8 cellular contexts compared by ENCODE assay signal in the genomic region with DNA sequence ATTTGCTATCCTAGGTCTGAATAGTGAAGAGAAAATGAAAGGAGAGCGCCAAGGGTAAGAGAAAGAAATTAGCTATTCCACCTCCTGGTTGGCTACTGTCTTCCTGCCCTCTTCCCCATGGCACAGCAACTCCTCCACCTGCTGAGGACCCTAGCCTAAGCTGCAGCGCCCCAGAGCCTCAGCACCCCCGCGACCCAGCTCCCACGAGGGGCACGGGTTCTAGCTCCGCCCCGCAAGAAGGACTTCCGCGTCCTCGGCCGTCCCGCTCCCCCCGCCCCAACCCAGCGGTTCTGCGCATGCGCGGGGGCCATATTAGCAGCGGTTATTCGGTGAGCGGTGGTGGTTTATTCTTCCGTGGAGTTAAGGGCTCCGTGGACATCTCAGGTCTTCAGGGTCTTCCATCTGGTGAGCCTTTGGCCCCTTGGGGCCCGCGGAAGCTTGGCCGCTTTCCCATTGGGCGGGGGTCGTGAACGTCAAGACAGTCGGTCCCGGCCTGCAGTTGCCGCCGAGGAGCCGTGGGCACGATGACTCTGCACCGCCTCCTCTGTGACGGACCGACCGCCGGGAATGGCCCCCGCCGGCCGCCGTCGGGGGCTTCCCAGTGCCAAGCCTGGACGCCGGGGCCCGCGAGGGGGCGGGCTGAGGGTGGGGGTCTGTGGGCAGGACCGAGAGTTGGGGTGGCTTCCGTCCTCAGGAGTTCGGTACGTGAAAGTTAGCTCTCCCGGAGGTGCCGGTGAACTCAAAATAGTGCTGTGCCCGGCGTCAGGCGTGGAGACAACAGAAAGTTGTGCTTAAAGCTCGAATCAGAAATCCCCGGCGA. TPM values are rescaled to one million over a fixed set of nuclear protein-coding genes. Genes with fewer than 3 reads are reported as not detected.
A peak's percentile ranks its signal among the peaks of the same experiment; 100 is the strongest.
DNase-seq lines count a peak whose midpoint lies in the region; ATAC-seq, FAIRE-seq and TF ChIP-seq lines count a peak whose summit lies in the region.

TSS of gene PSMA4 (plus strand) at position 310 of the 820 bp plus-strand sequence. CDS start 1,484 bp downstream, outside the sequence.

- peak within 1 kb of the TSS; percentile 91 for H3K18ac ChIP-seq in H1 (ENCODE audit: extremely low read depth, low read length)

- H3K9me3 ChIP-seq in H1 (ENCODE audit: insufficient read depth in 2 of 2, low read depth in 1 of 2, low read length in 1 of 2) = no peaks in the 10 kb centered on the region

- no peak within 1 kb of the TSS for H3K23ac ChIP-seq in H1 (ENCODE audit: insufficient read length)

- no peak for TF ChIP-seq EP300 in H1 (IDR thresholded peaks at IDR 0.05; ENCODE audit: borderline replicate concordance in 1 of 2, low read depth in 2 of 2, low read length in 2 of 2)

- peaks cover 0 to 3% (median 1%) of the 10 kb centered on the region in 4 experiments; a peak in 3 of 7 replicates for H3K4me1 ChIP-seq in H1 (replicated peaks in 1 of 4; ENCODE audit: control insufficient read depth in 3 of 4, insufficient read depth in 4 of 4, low read length in 3 of 4)

- H3K9ac ChIP-seq in H1 (replicated peaks in 1 of 4; ENCODE audit: extremely low read depth in 1 of 4, low read depth in 3 of 4, low read length in 3 of 4) = peak within 1 kb of the TSS; percentile 55 to 92 (median 88)

- no peak within 1 kb of the TSS for H2BK12ac ChIP-seq in H1 (ENCODE audit: low read depth, low read length)

- H3K4me2 ChIP-seq in H1 (ENCODE audit: insufficient read depth in 1 of 2, low read depth in 2 of 2, low read length in 2 of 2) = peak within 1 kb of the TSS; percentile 78 to 94

- H3K79me2 ChIP-seq in H1 (ENCODE audit: control insufficient read depth in 1 of 2, insufficient read depth in 2 of 2, low read length in 2 of 2) = peaks cover 0 to 22% of the 10 kb centered on the region in 2 experiments; a peak in 2 of 4 replicates

- peaks cover 3% of the 10 kb centered on the region for H3K79me1 ChIP-seq in H1 (ENCODE audit: low read depth, low read length)

- CTCF ChIA-PET in H1 (lab: Charles Lee; ENCODE audit: partially characterized antibody) = interaction anchor here (0.6 to 2.4 kb wide), 8 partner anchors 13 to 232 kb away, joined by 3 to 7 read pairs (median 4); partner anchors contain the start of genes CHRNA5 and HYKK

- H2AFZ ChIP-seq in H1 (ENCODE audit: low read length) = peak within 1 kb of the TSS; percentile 92

- H2BK120ac ChIP-seq in H1 (replicated peaks; ENCODE audit: low read depth, low read length) = no peak within 1 kb of the TSS

- no peaks in the 10 kb centered on the region for H4K20me1 ChIP-seq in H1 (replicated peaks in 1 of 2; ENCODE audit: control insufficient read depth in 1 of 2, insufficient read depth in 2 of 2, low read length in 2 of 2)

- 2% methylated on average over 50 of the region's 62 CpGs; no CpG with 5 or more reads in 1 of the 2 experiments for WGBS in H1 (ENCODE audit: extremely low coverage in 1 of 2, insufficient coverage in 1 of 2, insufficient read length in 1 of 2, insufficient replicate concordance in 2 of 2, low coverage in 1 of 2, low lambda C conversion rate in 2 of 2, missing lambda C conversion rate in 1 of 2), 2 experiments

- DNase-seq in CMK (ENCODE audit: low read depth) = peak; percentile 88
- peak; percentile 59 for DNase-seq in HS-5 (ENCODE audit: low read depth)
- DNase-seq in NOMO-1 (lab: John Stamatoyannopoulos, UW; ENCODE audit: unreplicated experiment in 2 of 2) = peak; percentile 77 to 84
- peak; percentile 87 to 97 (median 90) for DNase-seq in activated CD8-positive, alpha-beta memory T cell treated with anti-CD3 and anti-CD28 coated beads for 48 hours (ENCODE audit: low read depth in 2 of 3, low spot score in 2 of 3)
- DNase-seq in H1 (ENCODE audit: low read depth in 1 of 2, low spot score in 2 of 2) = peak; percentile 38 to 96
- peak; percentile 97 for DNase-seq in mesenteric fat pad (ENCODE audit: low spot score)
- peak; percentile 95 for DNase-seq in stimulated activated CD8-positive, alpha-beta memory T cell treated with anti-CD3 and anti-CD28 coated beads, Interleukin-15, amount 100 ng/mL, for 24 hours (ENCODE audit: low read depth)

- FAIRE-seq in H1 (lab: Jason Lieb, UNC) = no peak

- no peak within 1 kb of the TSS for H2BK20ac ChIP-seq in H1 (ENCODE audit: low read length)

- H4K91ac ChIP-seq in H1 (replicated peaks; ENCODE audit: insufficient read length, low read length) = peak within 1 kb of the TSS; percentile 96

- H3K27ac ChIP-seq in H1 (ENCODE audit: low read depth, low read length) = peak within 1 kb of the TSS; percentile 92

- no peak for TF ChIP-seq CTCF in H1 (IDR thresholded peaks at IDR 0.05; ENCODE audit: control extremely low read depth in 1 of 3, insufficient read depth in 1 of 3, low read depth in 1 of 3, low read length in 3 of 3)

- H2AK5ac ChIP-seq in H1 (ENCODE audit: low read depth, low read length) = no peak within 1 kb of the TSS

- POLR2A ChIA-PET in H1 (lab: Charles Lee; ENCODE audit: partially characterized antibody) = interaction anchor here (0.8 to 2.9 kb wide), 14 partner anchors 9 to 242 kb away, joined by 3 to 17 read pairs (median 4); partner anchors contain the start of genes CHRNA5, HYKK and IREB2

- H3K14ac ChIP-seq in H1 (ENCODE audit: insufficient read length) = no peak within 1 kb of the TSS

- H3K27me3 ChIP-seq in H1 (replicated peaks in 1 of 4; ENCODE audit: control insufficient read depth in 3 of 4, extremely low read depth in 1 of 4, insufficient read depth in 3 of 4, low read length in 3 of 4) = no peaks in the 10 kb centered on the region

- peak; percentile 58 to 73 for TF ChIP-seq POLR2A in H1 (IDR thresholded peaks at IDR 0.05; ENCODE audit: control extremely low read depth in 1 of 2, low read depth in 2 of 2, low read length in 2 of 2)

- H2BK15ac ChIP-seq in H1 (ENCODE audit: low read length) = no peak within 1 kb of the TSS

- peaks cover 3% of the 10 kb centered on the region; the same call in 1 of the 2 replicates for H3K23me2 ChIP-seq in H1 (ENCODE audit: low read depth, low read length)

- peak; percentile 74 for ATAC-seq in GM19467 (IDR thresholded peaks at IDR 0.05; ENCODE audit: unreplicated experiment)

- no peak for TF ChIP-seq RAD21 in H1 (IDR thresholded peaks at IDR 0.05 in 1 of 2, conservative IDR thresholded peaks at IDR 0.05 in 1 of 2; ENCODE audit: low read depth in 2 of 2, low read length in 2 of 2)

- H4K5ac ChIP-seq in H1 (ENCODE audit: insufficient read length, low read depth, low read length) = peak within 1 kb of the TSS; percentile 100

- peak within 1 kb of the TSS; percentile 97 for H4K8ac ChIP-seq in H1 (ENCODE audit: extremely low read depth, insufficient read depth, low read length)

- H2BK5ac ChIP-seq in H1 (ENCODE audit: low read depth, low read length) = peak within 1 kb of the TSS; percentile 89

- no peak within 1 kb of the TSS for H3K4ac ChIP-seq in H1 (replicated peaks; ENCODE audit: insufficient read length, low read depth, low read length)

- peak within 1 kb of the TSS; percentile 82 to 93 (median 92) for H3K4me3 ChIP-seq in H1 (ENCODE audit: extremely low read depth in 1 of 4, insufficient read depth in 2 of 4, low read depth in 3 of 4, low read length in 4 of 4)

- peaks cover 5 to 34% (median 9%) of the 10 kb centered on the region in 4 experiments; a peak in 7 of 8 replicates for H3K36me3 ChIP-seq in H1 (ENCODE audit: control insufficient read depth in 2 of 4, insufficient read depth in 4 of 4, low read length in 3 of 4)

- peak within 1 kb of the TSS; percentile 94 for H3K56ac ChIP-seq in H1 (replicated peaks; ENCODE audit: insufficient read length, low read depth, low read length)

TF ChIP-seq in H1, 55 proteins besides CTCF, POLR2A, EP300 and RAD21 (continues in another document):
- TF ChIP-seq KDM4A (IDR thresholded peaks at IDR 0.05; ENCODE audit: low read depth, low read length, severe bottlenecking) (peak; percentile 73), CEBPB (IDR thresholded peaks at IDR 0.05; ENCODE audit: low read depth, low read length) (no peak), RBBP5 (IDR thresholded peaks at IDR 0.05; ENCODE audit: borderline replicate concordance, low read depth, low read length) (no peak), SP1 (IDR thresholded peaks at IDR 0.05; ENCODE audit: low read depth, low read length) (no peak), EGR1 (IDR thresholded peaks at IDR 0.05; ENCODE audit: borderline replicate concordance, low read depth, low read length) (no peak), SIX5 (IDR thresholded peaks at IDR 0.05; ENCODE audit: low read depth, low read length) (no peak), BACH1 (IDR thresholded peaks at IDR 0.05; ENCODE audit: low read length) (peak; percentile 60; the same call in 1 of the 2 replicates), TAF1 (IDR thresholded peaks at IDR 0.05; ENCODE audit: low read depth, low read length) (peak; percentile 77; the same call in 1 of the 2 replicates), NANOG (IDR thresholded peaks at IDR 0.05; ENCODE audit: insufficient read depth, low read depth, low read length, poor library complexity, severe bottlenecking) (no peak), MAFK (IDR thresholded peaks at IDR 0.05; ENCODE audit: low read depth, low read length) (no peak; the same call in 1 of the 2 replicates), ASH2L (IDR thresholded peaks at IDR 0.05; ENCODE audit: low read length) (peak; percentile 71), MAX (IDR thresholded peaks at IDR 0.05) (no peak), YY1 (IDR thresholded peaks at IDR 0.05; ENCODE audit: low read depth, low read length) (peak; percentile 93), CHD2 (IDR thresholded peaks at IDR 0.05; ENCODE audit: low read length) (no peak)
- TF ChIP-seq, protein P1, sequence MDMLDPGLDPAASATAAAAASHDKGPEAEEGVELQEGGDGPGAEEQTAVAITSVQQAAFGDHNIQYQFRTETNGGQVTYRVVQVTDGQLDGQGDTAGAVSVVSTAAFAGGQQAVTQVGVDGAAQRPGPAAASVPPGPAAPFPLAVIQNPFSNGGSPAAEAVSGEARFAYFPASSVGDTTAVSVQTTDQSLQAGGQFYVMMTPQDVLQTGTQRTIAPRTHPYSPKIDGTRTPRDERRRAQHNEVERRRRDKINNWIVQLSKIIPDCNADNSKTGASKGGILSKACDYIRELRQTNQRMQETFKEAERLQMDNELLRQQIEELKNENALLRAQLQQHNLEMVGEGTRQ (IDR thresholded peaks at IDR 0.05; ENCODE audit: low read length) = no peak

RNA-seq across cellular contexts. Expression of gene PSMA4, which starts in this region (rescaled TPM):
- 336 and 348 TPM in 2 replicates for total RNA-seq in H1 (2021; fragmentation: NEBNext Ultra II Directional; extraction: Animal tissue kit (Norgen Biotek cat#: 25700))
- 217 and 445 TPM in 2 replicates for polyA plus RNA-seq in H1 (2011; rRNA removed)
- polyA plus RNA-seq in H1 (2011; cell fraction: cytosol; rRNA removed) = 436 TPM
- polyA plus RNA-seq in H1 (2011; cell fraction: nucleus; rRNA removed) = 58.9 TPM
- 277 to 542 TPM (median 359 TPM) in 4 replicates for polyA plus RNA-seq in H1 (2012, experiment 1 of 2)
- polyA plus RNA-seq in H1 (2012, experiment 2 of 2) = 76.0 TPM
- polyA plus RNA-seq in H1 (2013, experiment 1 of 2) = 592 TPM
- 625 TPM for polyA plus RNA-seq in H1 (2013, experiment 2 of 2)
- 129 and 188 TPM in 2 replicates for polyA minus RNA-seq in H1 (2011; rRNA and poly(A)+ RNA removed)
- polyA minus RNA-seq in H1 (2011; cell fraction: cytosol; rRNA and poly(A)+ RNA removed) = 73.0 TPM
- 49.9 TPM for polyA minus RNA-seq in H1 (2011; cell fraction: nucleus; rRNA and poly(A)+ RNA removed)
- 137 TPM for total RNA-seq in mesenteric fat pad

Comparison
In these comparisons a context has a peak if more than half of its experiments do, and no peak if none do; other contexts are left out.
1. Peak in every context shown above with its lines: DNase-seq, ATAC-seq, H3K4me3 ChIP-seq and H3K27ac ChIP-seq.